25 cellular contexts compared by ENCODE assay signal in genomic region chr1:211978596-211978995, GRCh38. TPM values are rescaled to one million over a fixed set of nuclear protein-coding genes. Genes with fewer than 3 reads are reported as not detected.
DNase-seq lines count a peak whose midpoint lies in the region; ATAC-seq, FAIRE-seq and TF ChIP-seq lines count a peak whose summit lies in the region.
"Had no signal": no experiment of that assay in that cellular context is flagged by ENCODE, and none has a peak within 500 bp of the region (broad histone marks: within the 10 kb centered on the region; RNA-seq: fewer than 3 reads in every experiment).

No MANE protein-coding gene starts in this region.

- POLR2A ChIA-PET in HepG2 (lab: Yijun Ruan, JAX): no interaction called here
- POLR2A ChIA-PET in IMR-90 (lab: Charles Lee; ENCODE audit: unreplicated experiment): no interaction called here

- no peak overlapping the region for H2BK15ac ChIP-seq in IMR-90 (ENCODE audit: low read depth, low read length)

- no peak overlapping the region for H3K14ac ChIP-seq in IMR-90 (replicated peaks; ENCODE audit: low read depth, low read length)

- H3K4me3 ChIP-seq in HepG2 (replicated peaks in 1 of 3; ENCODE audit: insufficient read depth in 1 of 3, low read depth in 2 of 3, low read length in 3 of 3) (no peak overlapping the region), right lobe of liver (no peak overlapping the region), IMR-90 (ENCODE audit: insufficient read depth, low read depth, low read length) (no peak overlapping the region)
- H3K4me3 ChIP-seq: BLaER1, GM12878 had no signal

- H3K4me2 ChIP-seq in HepG2 (ENCODE audit: low read depth, low read length) (no peak overlapping the region), IMR-90 (ENCODE audit: low read depth, low read length) (no peak overlapping the region)
- H3K4me2 ChIP-seq: BLaER1 had no signal

- in situ Hi-C loops in HepG2 (cut with HindIII; ENCODE audit: extremely low pct_ligation_motif_present, low pct_unique_long_range_greater_than_20kb) (no loop called here), IMR-90 (cut with MboI; ENCODE audit: low sequenced_read_pairs) (no loop called here), ACHN (cut with HindIII; ENCODE audit: low pct_ligation_motif_present, low pct_unique_long_range_greater_than_20kb, low sequenced_read_pairs) (no loop called here)

- H3K4ac ChIP-seq in IMR-90 (ENCODE audit: low read depth, low read length): no peak overlapping the region

- TF ChIP-seq RAD21 in HepG2 (CRISPR knock-in tag; IDR thresholded peaks at IDR 0.05): no peak
- no peak for TF ChIP-seq RAD21 in IMR-90 (IDR thresholded peaks at IDR 0.05; ENCODE audit: low read length)

- H4K8ac ChIP-seq in IMR-90 (ENCODE audit: low read depth in 2 of 2, low read length in 2 of 2): no peak overlapping the region

- H3K18ac ChIP-seq in IMR-90 (ENCODE audit: low read depth, low read length): no peak overlapping the region

- WGBS in HepG2 (ENCODE audit: low lambda C conversion rate): 95% methylated on average over 4 of the region's 4 CpGs
- WGBS in right lobe of liver (ENCODE audit: insufficient coverage, low coverage, low lambda C conversion rate, missing lambda C conversion rate): 98% methylated on average over 4 of the region's 4 CpGs
- WGBS in IMR-90 (ENCODE audit: extremely low coverage in 2 of 2, insufficient read length in 1 of 2), 2 experiments: no CpG with 5 or more reads among the region's 4 CpGs

- H2AK5ac ChIP-seq in IMR-90 (ENCODE audit: low read depth, low read length): no peak overlapping the region

- TF ChIP-seq EP300 in HepG2 (IDR thresholded peaks at IDR 0.05; ENCODE audit: low read depth in 2 of 2, low read length in 2 of 2) (no peak), HepG2 (CRISPR knock-in tag; IDR thresholded peaks at IDR 0.05; ENCODE audit: borderline replicate concordance) (no peak)

- H3K79me1 ChIP-seq in IMR-90 (ENCODE audit: low read depth in 1 of 2, low read length in 2 of 2): no peaks in the 10 kb centered on the region

- no TSS peak for BruUV-seq in HepG2 (replicated peaks; lab: Mats Ljungman, UMichigan)
- no TSS peak for BruUV-seq in IMR-90 (replicated peaks; lab: Mats Ljungman, UMichigan)

- H3K36me3 ChIP-seq in HepG2 (replicated peaks in 1 of 2; ENCODE audit: control insufficient read depth in 1 of 2, insufficient read depth in 2 of 2, low read length in 2 of 2) (peaks cover 7 to 72% of the 10 kb centered on the region in 2 experiments), right lobe of liver (peaks cover 0 to 4% (median 0%) of the 10 kb centered on the region in 4 donors), IMR-90 (ENCODE audit: control insufficient read depth, insufficient read depth, low read length) (peaks cover 4% of the 10 kb centered on the region)

- H3K23ac ChIP-seq in IMR-90 (ENCODE audit: low read depth, low read length): no peak overlapping the region

- no peak for TF ChIP-seq CTCF in HepG2 (CRISPR knock-in tag; IDR thresholded peaks at IDR 0.05)
- no peak for TF ChIP-seq CTCF in right lobe of liver (IDR thresholded peaks at IDR 0.05)
- no peak for TF ChIP-seq CTCF in IMR-90 (conservative IDR thresholded peaks at IDR 0.05; ENCODE audit: low read depth, low read length)

- TF ChIP-seq POLR2A in HepG2 (IDR thresholded peaks at IDR 0.05; ENCODE audit: insufficient read depth in 1 of 2, low read depth in 2 of 2, low read length in 2 of 2) (no peak), right lobe of liver (IDR thresholded peaks at IDR 0.05) (no peak), IMR-90 (IDR thresholded peaks at IDR 0.05; ENCODE audit: low read depth, low read length) (no peak)

- CTCF ChIA-PET in HepG2 (lab: Yijun Ruan, JAX; ENCODE audit: low intra/inter-chr PET ratio, low total read pairs): no interaction called here
- CTCF ChIA-PET in IMR-90 (lab: Yijun Ruan, JAX): no interaction called here

- H3K9me1 ChIP-seq in IMR-90 (ENCODE audit: insufficient read depth, low read length): peaks cover 4% of the 10 kb centered on the region; the same call in 1 of the 2 replicates

- H2BK20ac ChIP-seq in IMR-90 (ENCODE audit: low read depth, low read length): no peak overlapping the region

- H3K9me3 ChIP-seq in HepG2 (ENCODE audit: low read length) (no peaks in the 10 kb centered on the region), right lobe of liver (no peaks in the 10 kb centered on the region), IMR-90 (ENCODE audit: control insufficient read depth, insufficient read depth, low read length) (no peaks in the 10 kb centered on the region)
- H3K9me3 ChIP-seq: BE2C, BLaER1 had no signal

- ATAC-seq in HepG2: no peak
- ATAC-seq in right lobe of liver: no peak
- ATAC-seq in IMR-90 (ENCODE audit: low read depth): no peak
- ATAC-seq: GM12878 had no signal

- no peak overlapping the region for H2AFZ ChIP-seq in HepG2 (ENCODE audit: low read length)
- H2AFZ ChIP-seq in IMR-90 (replicated peaks; ENCODE audit: low read length, poor library complexity): no peak overlapping the region

- no peak overlapping the region for H4K91ac ChIP-seq in IMR-90 (ENCODE audit: insufficient read depth, low read depth, low read length)

- H3K9ac ChIP-seq in HepG2 (ENCODE audit: insufficient read depth, low read depth, low read length) (no peak overlapping the region), IMR-90 (ENCODE audit: low read depth, low read length) (no peak overlapping the region)
- H3K9ac ChIP-seq: BLaER1 had no signal

- no peaks in the 10 kb centered on the region for H3K4me1 ChIP-seq in HepG2 (ENCODE audit: insufficient read depth, low read length)
- peaks cover 0 to 17% (median 4%) of the 10 kb centered on the region in 4 donors for H3K4me1 ChIP-seq in right lobe of liver
- peaks cover 2% of the 10 kb centered on the region; the same call in 1 of the 2 replicates for H3K4me1 ChIP-seq in IMR-90 (ENCODE audit: control insufficient read depth, insufficient read depth, low read length)
- H3K4me1 ChIP-seq: BE2C, BLaER1 had no signal

- no peak for FAIRE-seq in HepG2 (lab: Jason Lieb, UNC)
- FAIRE-seq: A204.1, GM12878, GM12892, GM18507 had no signal

- H2BK120ac ChIP-seq in IMR-90 (ENCODE audit: low read depth, low read length): no peak overlapping the region

- intact Hi-C loops in HepG2 (cut with micrococcal nuclease; ENCODE audit: unreplicated experiment): no loop called here
- intact Hi-C loops in right lobe of liver (cut with DNase I): no loop called here
- intact Hi-C loops in IMR-90 (cut with micrococcal nuclease): no loop called here

- no peak overlapping the region for H3K56ac ChIP-seq in IMR-90 (ENCODE audit: extremely low read depth, insufficient read depth, low read length)

- no peaks in the 10 kb centered on the region for H4K20me1 ChIP-seq in HepG2 (ENCODE audit: insufficient read depth, low read length)
- H4K20me1 ChIP-seq in IMR-90 (ENCODE audit: insufficient read depth, low read length): no peaks in the 10 kb centered on the region
- H4K20me1 ChIP-seq: BLaER1 had no signal

- H3K27me3 ChIP-seq in HepG2 (ENCODE audit: control insufficient read depth in 1 of 2, insufficient read depth in 2 of 2, low read length in 2 of 2) (no peaks in the 10 kb centered on the region), right lobe of liver (no peaks in the 10 kb centered on the region), IMR-90 (ENCODE audit: control insufficient read depth, insufficient read depth, low read length) (no peaks in the 10 kb centered on the region)
- H3K27me3 ChIP-seq: BE2C, BLaER1 had no signal

- DNase-seq in HepG2 (ENCODE audit: low spot score): no peak
- DNase-seq in right lobe of liver: no peak
- no peak for DNase-seq in IMR-90
- DNase-seq in NCI-H1105 treated with DMSO at 0.1 percent for 48 hours (lab: John Stamatoyannopoulos, UW): no peak
- DNase-seq in ACHN: no peak
- DNase-seq: 8988T; BE2C; C1 segment of cervical spinal cord; CD4-positive, alpha-beta memory T cell; CD4-positive, CD25-positive, alpha-beta regulatory T cell; CD8-positive, alpha-beta memory T cell; COR-L47; DMS 273 treated with DMSO at 0.1 percent for 48 hours; DMS153; DMS53; DMS79; DND-41; EL; GDM1 had no signal

- H3K27ac ChIP-seq in HepG2 (ENCODE audit: extremely low read length, insufficient read depth, low read length): no peak overlapping the region
- no peak overlapping the region for H3K27ac ChIP-seq in right lobe of liver
- H3K27ac ChIP-seq in IMR-90 (ENCODE audit: insufficient read depth, low read length): no peak overlapping the region
- H3K27ac ChIP-seq: BLaER1 had no signal

- no peaks in the 10 kb centered on the region for H3K79me2 ChIP-seq in HepG2 (ENCODE audit: insufficient read depth, low read length)

- dilution Hi-C loops in IMR-90 (cut with HindIII; ENCODE audit: low sequenced_read_pairs, unreplicated experiment): no loop called here

- H2BK5ac ChIP-seq in IMR-90 (ENCODE audit: low read depth, low read length, poor library complexity, severe bottlenecking): no peak overlapping the region

- no peak overlapping the region for H2AK9ac ChIP-seq in IMR-90 (replicated peaks; ENCODE audit: low read depth, low read length, poor library complexity)

- no peak overlapping the region for H4K5ac ChIP-seq in IMR-90 (ENCODE audit: low read depth, low read length)

RNA-seq across cellular contexts. Expression of gene INTS7, which starts 56.8 kb away (rescaled TPM):
- total RNA-seq in HepG2 (2016; rRNA removed; fragmentation: Illumina TruSeq; extraction: Trizol) (22.4 and 32.7 TPM in 2 replicates), right lobe of liver (10 to 100 TPM in 2 of 6 experiments, 1 to 10 TPM in 4; 5.9 to 14.2 (median 9.6) TPM), IMR-90 (2012; rRNA removed) (20.3 and 24.9 TPM in 2 replicates)
- 4.2 and 4.8 TPM in 2 replicates for total RNA-seq in HepG2 (2016; cell fraction: cytosol; rRNA removed; fragmentation: Illumina TruSeq; extraction: Trizol; ENCODE audit: low read depth)
- 22.1 and 34.0 TPM in 2 replicates for total RNA-seq in HepG2 (2016; cell fraction: insoluble cytoplasmic fraction; rRNA removed; fragmentation: Illumina TruSeq; extraction: Trizol)
- 9.9 and 11.3 TPM in 2 replicates for total RNA-seq in HepG2 (2016; cell fraction: membrane; rRNA removed; fragmentation: Illumina TruSeq; extraction: Trizol)
- total RNA-seq in HepG2 (2016; cell fraction: nucleus; rRNA removed; fragmentation: Illumina TruSeq; extraction: Trizol): 27.1 and 30.4 TPM in 2 replicates
- polyA plus RNA-seq in HepG2 (2011; rRNA removed) (14.5 and 18.3 TPM in 2 replicates), IMR-90 (2012; rRNA removed) (8.3 and 8.8 TPM in 2 replicates)
- polyA plus RNA-seq in HepG2 (2011; cell fraction: cytosol; rRNA removed): 6.5 and 9.6 TPM in 2 replicates
- 8.0 and 8.8 TPM in 2 replicates for polyA plus RNA-seq in HepG2 (2011; cell fraction: nucleus; rRNA removed)
- polyA plus RNA-seq in HepG2 (2012): 7.8 and 9.4 TPM in 2 replicates
- polyA plus RNA-seq in HepG2 (2016; cell fraction: cytosol; fragmentation: Illumina TruSeq; extraction: Trizol; ENCODE audit: low read depth): 1.9 and 2.2 TPM in 2 replicates
- polyA plus RNA-seq in HepG2 (2016; cell fraction: insoluble cytoplasmic fraction; fragmentation: Illumina TruSeq; extraction: Trizol; ENCODE audit: low read depth): 22.8 and 24.8 TPM in 2 replicates
- 3.1 and 5.2 TPM in 2 replicates for polyA plus RNA-seq in HepG2 (2016; cell fraction: membrane; fragmentation: Illumina TruSeq; extraction: Trizol; ENCODE audit: low read depth)
- 19.1 and 23.2 TPM in 2 replicates for polyA plus RNA-seq in HepG2 (2016; cell fraction: nucleus; fragmentation: Illumina TruSeq; extraction: Trizol; ENCODE audit: insufficient read depth, low read depth)
- 67.0 and 299 TPM in 2 replicates for polyA minus RNA-seq in HepG2 (2011; rRNA and poly(A)+ RNA removed; ENCODE audit: low replicate concordance)
- polyA minus RNA-seq in HepG2 (2011; cell fraction: cytosol; rRNA and poly(A)+ RNA removed): 12.7 and 18.3 TPM in 2 replicates
- 64.6 and 68.3 TPM in 2 replicates for polyA minus RNA-seq in HepG2 (2011; cell fraction: nucleus; rRNA and poly(A)+ RNA removed)
- 2.3 and 4.0 TPM in 2 replicates for polyA plus RNA-seq in IMR-90 (2012; cell fraction: cytosol; rRNA removed)
- 1.9 and 10.2 TPM in 2 replicates for polyA plus RNA-seq in IMR-90 (2012; cell fraction: nucleus; rRNA removed; ENCODE audit: low replicate concordance)

RNA-seq across cellular contexts. Expression of gene DTL, which starts 57.0 kb away (rescaled TPM):
- total RNA-seq in HepG2 (2016; rRNA removed; fragmentation: Illumina TruSeq; extraction: Trizol) (32.8 and 43.1 TPM in 2 replicates), right lobe of liver (10 to 100 TPM in 1 of 6 experiments, 1 to 10 TPM in 2, under 1 TPM in 3; 0.07 to 12.2 (median 0.94) TPM), IMR-90 (2012; rRNA removed) (16.7 and 19.9 TPM in 2 replicates)
- 9.8 and 9.9 TPM in 2 replicates for total RNA-seq in HepG2 (2016; cell fraction: cytosol; rRNA removed; fragmentation: Illumina TruSeq; extraction: Trizol; ENCODE audit: low read depth)
- 31.2 and 42.3 TPM in 2 replicates for total RNA-seq in HepG2 (2016; cell fraction: insoluble cytoplasmic fraction; rRNA removed; fragmentation: Illumina TruSeq; extraction: Trizol)
- total RNA-seq in HepG2 (2016; cell fraction: membrane; rRNA removed; fragmentation: Illumina TruSeq; extraction: Trizol): 14.6 and 16.2 TPM in 2 replicates
- 25.2 and 27.3 TPM in 2 replicates for total RNA-seq in HepG2 (2016; cell fraction: nucleus; rRNA removed; fragmentation: Illumina TruSeq; extraction: Trizol)
- polyA plus RNA-seq in HepG2 (2011; rRNA removed) (7.1 and 10.4 TPM in 2 replicates), IMR-90 (2012; rRNA removed) (10.5 and 11.8 TPM in 2 replicates)
- 5.6 and 6.1 TPM in 2 replicates for polyA plus RNA-seq in HepG2 (2011; cell fraction: cytosol; rRNA removed)
- polyA plus RNA-seq in HepG2 (2011; cell fraction: nucleus; rRNA removed): 3.2 and 6.0 TPM in 2 replicates
- 5.1 and 6.2 TPM in 2 replicates for polyA plus RNA-seq in HepG2 (2012)
- 1.0 and 1.2 TPM in 2 replicates for polyA plus RNA-seq in HepG2 (2016; cell fraction: cytosol; fragmentation: Illumina TruSeq; extraction: Trizol; ENCODE audit: low read depth)
- 30.8 and 31.0 TPM in 2 replicates for polyA plus RNA-seq in HepG2 (2016; cell fraction: insoluble cytoplasmic fraction; fragmentation: Illumina TruSeq; extraction: Trizol; ENCODE audit: low read depth)
- polyA plus RNA-seq in HepG2 (2016; cell fraction: membrane; fragmentation: Illumina TruSeq; extraction: Trizol; ENCODE audit: low read depth): 2.9 and 3.6 TPM in 2 replicates
- 15.1 and 18.2 TPM in 2 replicates for polyA plus RNA-seq in HepG2 (2016; cell fraction: nucleus; fragmentation: Illumina TruSeq; extraction: Trizol; ENCODE audit: insufficient read depth, low read depth)
- polyA minus RNA-seq in HepG2 (2011; rRNA and poly(A)+ RNA removed; ENCODE audit: low replicate concordance): 17.8 and 144 TPM in 2 replicates
- 7.4 and 11.3 TPM in 2 replicates for polyA minus RNA-seq in HepG2 (2011; cell fraction: cytosol; rRNA and poly(A)+ RNA removed)
- 13.7 and 18.0 TPM in 2 replicates for polyA minus RNA-seq in HepG2 (2011; cell fraction: nucleus; rRNA and poly(A)+ RNA removed)
- polyA plus RNA-seq in IMR-90 (2012; cell fraction: cytosol; rRNA removed): 2.5 and 3.3 TPM in 2 replicates
- 2.7 and 10.6 TPM in 2 replicates for polyA plus RNA-seq in IMR-90 (2012; cell fraction: nucleus; rRNA removed; ENCODE audit: low replicate concordance)
- polyA plus RNA-seq: CD14-positive monocyte had no signal
